In genomic region chr12:123761841-123762714, GRCh38 we compare ENCODE assay signal across 8 cellular contexts. TPM values are rescaled to one million over a fixed set of nuclear protein-coding genes. Genes with fewer than 3 reads are reported as not detected.
DNase-seq lines count a peak whose midpoint lies in the region; ATAC-seq and TF ChIP-seq lines count a peak whose summit lies in the region.

Gene DNAH10, plus strand, starts transcription at chr12:123762301. Its CDS starts 36 bp downstream, at chr12:123762337.

- peaks cover 5% of the 10 kb centered on the region for H3K36me3 Mint-ChIP-seq in activated naive CD4-positive, alpha-beta T cell treated with anti-CD3 and anti-CD28 coated beads, Interleukin-2, amount 10 ng/mL, durations not matched to agents 7 days and 5 days

- peak; percentile 76 for DNase-seq in GM10248 (ENCODE audit: extremely low spot score)
- peak; percentile 95 for DNase-seq in H7
- peak; percentile 14 for DNase-seq in NCI-H526 treated with DMSO at 0.1 percent for 48 hours (lab: John Stamatoyannopoulos, UW)
- peak; percentile 61 for DNase-seq in activated naive CD4-positive, alpha-beta T cell treated with anti-CD3 and anti-CD28 coated beads, Interleukin-2, amount 10 ng/mL, durations not matched to agents 7 days and 5 days
- peak; percentile 31 for DNase-seq in iPS DF 6.9 (ENCODE audit: low read depth, low spot score)
- DNase-seq in stimulated activated CD4-positive, alpha-beta T cell treated with anti-CD3 and anti-CD28 coated beads, Interleukin-12 subunit alpha, Interleukin-12 subunit beta, amount 100 ng/mL, for 4 hours = peak; percentile 52

- WGBS in iPS DF 6.9 (ENCODE audit: insufficient coverage, insufficient read length) = no CpG with 5 or more reads among the region's 105 CpGs

- H3K27me3 Mint-ChIP-seq in activated naive CD4-positive, alpha-beta T cell treated with anti-CD3 and anti-CD28 coated beads, Interleukin-2, amount 10 ng/mL, durations not matched to agents 7 days and 5 days = peaks cover 29% of the 10 kb centered on the region

- no peak within 1 kb of the TSS for H3K27ac Mint-ChIP-seq in activated naive CD4-positive, alpha-beta T cell treated with anti-CD3 and anti-CD28 coated beads, Interleukin-2, amount 10 ng/mL, durations not matched to agents 7 days and 5 days

- CTCF ChIA-PET in GM10248 (lab: Yijun Ruan, JAX) = interaction anchor here (0.8 to 1.5 kb wide), 4 partner anchors 12 to 134 kb away, joined by 3 read pairs; no protein-coding TSS in a partner anchor
- CTCF ChIA-PET in activated naive CD4-positive, alpha-beta T cell treated with anti-CD3 and anti-CD28 coated beads, Interleukin-2, amount 10 ng/mL, durations not matched to agents 7 days and 5 days (lab: Charles Lee) = interaction anchor here (1.0 kb wide), 1 partner anchor 179 kb away, joined by 3 read pairs; no protein-coding TSS in a partner anchor

- POLR2A ChIA-PET in GM10248 (lab: Yijun Ruan, JAX) = interaction anchor here (1.0 kb wide), 1 partner anchor 161 kb away, joined by 3 read pairs; the partner anchor contains the start of gene DDX55

- peaks cover 4% of the 10 kb centered on the region for H3K4me1 Mint-ChIP-seq in activated naive CD4-positive, alpha-beta T cell treated with anti-CD3 and anti-CD28 coated beads, Interleukin-2, amount 10 ng/mL, durations not matched to agents 7 days and 5 days

- TF ChIP-seq CTCF in GM10248 (IDR thresholded peaks at IDR 0.05; ENCODE audit: control extremely low read depth, extremely low read depth, low read depth, missing control alignments) = peak; percentile 60

- no peaks in the 10 kb centered on the region for H3K4me1 ChIP-seq in iPS DF 6.9 (ENCODE audit: control insufficient read depth, insufficient read depth, low read length)

- no peaks in the 10 kb centered on the region for H3K9me3 ChIP-seq in iPS DF 6.9 (ENCODE audit: control insufficient read depth, insufficient read depth, low read length)

- H3K27me3 ChIP-seq in H7 (ENCODE audit: control insufficient read depth, insufficient read depth, low read length) (peaks cover 13% of the 10 kb centered on the region), iPS DF 6.9 (ENCODE audit: control insufficient read depth, insufficient read depth, low read length) (no peaks in the 10 kb centered on the region)

- peaks cover 2% of the 10 kb centered on the region for H3K36me3 ChIP-seq in H7 (replicated peaks; ENCODE audit: control insufficient read depth, insufficient read depth, low read length)
- no peaks in the 10 kb centered on the region; the same call in 1 of the 2 replicates for H3K36me3 ChIP-seq in iPS DF 6.9 (ENCODE audit: control insufficient read depth, insufficient read depth, low read length)

- no peaks in the 10 kb centered on the region for H3K9me3 Mint-ChIP-seq in activated naive CD4-positive, alpha-beta T cell treated with anti-CD3 and anti-CD28 coated beads, Interleukin-2, amount 10 ng/mL, durations not matched to agents 7 days and 5 days

- peak within 1 kb of the TSS; percentile 62 for H3K4me3 ChIP-seq in H7 (ENCODE audit: insufficient read depth, low read depth, low read length)
- H3K4me3 ChIP-seq in iPS DF 6.9 (ENCODE audit: low read length) = peak within 1 kb of the TSS; percentile 38; the same call in 1 of the 2 replicates

- peak within 1 kb of the TSS; percentile 75 for H3K4me3 Mint-ChIP-seq in activated naive CD4-positive, alpha-beta T cell treated with anti-CD3 and anti-CD28 coated beads, Interleukin-2, amount 10 ng/mL, durations not matched to agents 7 days and 5 days

- no peak within 1 kb of the TSS for H3K27ac ChIP-seq in iPS DF 6.9 (ENCODE audit: low read length)

- ATAC-seq in GM19455 (IDR thresholded peaks at IDR 0.05; ENCODE audit: unreplicated experiment) (no peak), HG03439 (IDR thresholded peaks at IDR 0.05; ENCODE audit: unreplicated experiment) (no peak)

RNA-seq across cellular contexts. Expression of gene DNAH10, which starts in this region (rescaled TPM):
- total RNA-seq in H7 (2014; rRNA removed; shearing (Covaris generic)) = 0.03 TPM in 1 of 2 replicates, not detected in the other

Comparison
In these comparisons a context has a peak if more than half of its experiments do, and no peak if none do; other contexts are left out.
1. Peak in DNase-seq and H3K4me3 ChIP-seq in H7; RNA of the gene not detected or under 1 TPM.
2. DNase-seq: peak in every context shown above with its lines; median percentile 95 in H7; 76 in GM10248; 61 in activated naive CD4-positive, alpha-beta T cell treated with anti-CD3 and anti-CD28 coated beads, Interleukin-2, amount 10 ng/mL, durations not matched to agents 7 days and 5 days; 52 in stimulated activated CD4-positive, alpha-beta T cell treated with anti-CD3 and anti-CD28 coated beads, Interleukin-12 subunit alpha, Interleukin-12 subunit beta, amount 100 ng/mL, for 4 hours; 31 in iPS DF 6.9; 14 in NCI-H526 treated with DMSO at 0.1 percent for 48 hours.